ENCODE assay signal across 2 cellular contexts in the genomic region with DNA sequence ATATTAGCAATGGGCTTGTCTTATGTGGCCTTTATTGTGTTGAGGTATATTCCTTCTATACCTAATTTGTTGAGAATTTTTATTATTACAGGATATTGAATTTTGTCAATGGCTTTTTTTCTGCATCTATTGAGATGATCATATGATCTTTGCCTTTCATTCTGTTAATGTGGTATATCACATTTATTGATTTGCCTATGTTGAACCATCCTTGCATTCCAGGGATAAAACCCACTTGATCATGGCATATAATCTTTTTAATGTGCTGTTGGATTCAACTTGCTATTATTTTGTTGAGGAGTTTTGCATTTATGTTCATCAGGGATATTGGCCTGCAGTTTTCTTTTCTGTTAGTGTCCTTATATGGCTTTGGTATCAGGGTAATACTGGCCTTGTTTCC.
A peak's percentile ranks its signal among the peaks of the same experiment; 100 is the strongest.
TF ChIP-seq lines count a peak whose summit lies in the region.

No MANE protein-coding gene starts in this region.

TF ChIP-seq in SK-N-SH, 30 proteins besides CTCF, POLR2A, EP300 and RAD21 (continued from another document):
- TF ChIP-seq, protein P1, sequence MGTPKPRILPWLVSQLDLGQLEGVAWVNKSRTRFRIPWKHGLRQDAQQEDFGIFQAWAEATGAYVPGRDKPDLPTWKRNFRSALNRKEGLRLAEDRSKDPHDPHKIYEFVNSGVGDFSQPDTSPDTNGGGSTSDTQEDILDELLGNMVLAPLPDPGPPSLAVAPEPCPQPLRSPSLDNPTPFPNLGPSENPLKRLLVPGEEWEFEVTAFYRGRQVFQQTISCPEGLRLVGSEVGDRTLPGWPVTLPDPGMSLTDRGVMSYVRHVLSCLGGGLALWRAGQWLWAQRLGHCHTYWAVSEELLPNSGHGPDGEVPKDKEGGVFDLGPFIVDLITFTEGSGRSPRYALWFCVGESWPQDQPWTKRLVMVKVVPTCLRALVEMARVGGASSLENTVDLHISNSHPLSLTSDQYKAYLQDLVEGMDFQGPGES (IDR thresholded peaks at IDR 0.05; ENCODE audit: low read depth, low read length), result no peak
- TF ChIP-seq FOXJ3 (CRISPR knock-in tag; IDR thresholded peaks at IDR 0.05) (no peak), RFX5 (IDR thresholded peaks at IDR 0.05; ENCODE audit: low read length) (no peak), RCOR1 (IDR thresholded peaks at IDR 0.05; ENCODE audit: low read length) (no peak), FOXM1 (IDR thresholded peaks at IDR 0.05; ENCODE audit: low read depth) (no peak), ELF1 (IDR thresholded peaks at IDR 0.05) (no peak), GATA2 (CRISPR knock-in tag; IDR thresholded peaks at IDR 0.05) (no peak)
- TF ChIP-seq, protein P2, sequence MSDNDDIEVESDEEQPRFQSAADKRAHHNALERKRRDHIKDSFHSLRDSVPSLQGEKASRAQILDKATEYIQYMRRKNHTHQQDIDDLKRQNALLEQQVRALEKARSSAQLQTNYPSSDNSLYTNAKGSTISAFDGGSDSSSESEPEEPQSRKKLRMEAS (IDR thresholded peaks at IDR 0.05; ENCODE audit: low read depth), result no peak
- TF ChIP-seq, protein P3, sequence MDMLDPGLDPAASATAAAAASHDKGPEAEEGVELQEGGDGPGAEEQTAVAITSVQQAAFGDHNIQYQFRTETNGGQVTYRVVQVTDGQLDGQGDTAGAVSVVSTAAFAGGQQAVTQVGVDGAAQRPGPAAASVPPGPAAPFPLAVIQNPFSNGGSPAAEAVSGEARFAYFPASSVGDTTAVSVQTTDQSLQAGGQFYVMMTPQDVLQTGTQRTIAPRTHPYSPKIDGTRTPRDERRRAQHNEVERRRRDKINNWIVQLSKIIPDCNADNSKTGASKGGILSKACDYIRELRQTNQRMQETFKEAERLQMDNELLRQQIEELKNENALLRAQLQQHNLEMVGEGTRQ (IDR thresholded peaks at IDR 0.05; ENCODE audit: borderline replicate concordance, low read depth, low read length), result no peak

TF ChIP-seq in HEK293, 187 proteins besides CTCF, POLR2A, EP300 and RAD21 (continued from another document):
- TF ChIP-seq, protein P4, sequence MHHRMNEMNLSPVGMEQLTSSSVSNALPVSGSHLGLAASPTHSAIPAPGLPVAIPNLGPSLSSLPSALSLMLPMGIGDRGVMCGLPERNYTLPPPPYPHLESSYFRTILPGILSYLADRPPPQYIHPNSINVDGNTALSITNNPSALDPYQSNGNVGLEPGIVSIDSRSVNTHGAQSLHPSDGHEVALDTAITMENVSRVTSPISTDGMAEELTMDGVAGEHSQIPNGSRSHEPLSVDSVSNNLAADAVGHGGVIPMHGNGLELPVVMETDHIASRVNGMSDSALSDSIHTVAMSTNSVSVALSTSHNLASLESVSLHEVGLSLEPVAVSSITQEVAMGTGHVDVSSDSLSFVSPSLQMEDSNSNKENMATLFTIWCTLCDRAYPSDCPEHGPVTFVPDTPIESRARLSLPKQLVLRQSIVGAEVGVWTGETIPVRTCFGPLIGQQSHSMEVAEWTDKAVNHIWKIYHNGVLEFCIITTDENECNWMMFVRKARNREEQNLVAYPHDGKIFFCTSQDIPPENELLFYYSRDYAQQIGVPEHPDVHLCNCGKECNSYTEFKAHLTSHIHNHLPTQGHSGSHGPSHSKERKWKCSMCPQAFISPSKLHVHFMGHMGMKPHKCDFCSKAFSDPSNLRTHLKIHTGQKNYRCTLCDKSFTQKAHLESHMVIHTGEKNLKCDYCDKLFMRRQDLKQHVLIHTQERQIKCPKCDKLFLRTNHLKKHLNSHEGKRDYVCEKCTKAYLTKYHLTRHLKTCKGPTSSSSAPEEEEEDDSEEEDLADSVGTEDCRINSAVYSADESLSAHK (tag by site-specific recombination; IDR thresholded peaks at IDR 0.05), result no peak
- no peak for TF ChIP-seq MZF1 (tag by site-specific recombination; IDR thresholded peaks at IDR 0.05; ENCODE audit: borderline replicate concordance)
- TF ChIP-seq OVOL3 (tag by site-specific recombination; IDR thresholded peaks at IDR 0.05), result no peak
- TF ChIP-seq, protein P5, sequence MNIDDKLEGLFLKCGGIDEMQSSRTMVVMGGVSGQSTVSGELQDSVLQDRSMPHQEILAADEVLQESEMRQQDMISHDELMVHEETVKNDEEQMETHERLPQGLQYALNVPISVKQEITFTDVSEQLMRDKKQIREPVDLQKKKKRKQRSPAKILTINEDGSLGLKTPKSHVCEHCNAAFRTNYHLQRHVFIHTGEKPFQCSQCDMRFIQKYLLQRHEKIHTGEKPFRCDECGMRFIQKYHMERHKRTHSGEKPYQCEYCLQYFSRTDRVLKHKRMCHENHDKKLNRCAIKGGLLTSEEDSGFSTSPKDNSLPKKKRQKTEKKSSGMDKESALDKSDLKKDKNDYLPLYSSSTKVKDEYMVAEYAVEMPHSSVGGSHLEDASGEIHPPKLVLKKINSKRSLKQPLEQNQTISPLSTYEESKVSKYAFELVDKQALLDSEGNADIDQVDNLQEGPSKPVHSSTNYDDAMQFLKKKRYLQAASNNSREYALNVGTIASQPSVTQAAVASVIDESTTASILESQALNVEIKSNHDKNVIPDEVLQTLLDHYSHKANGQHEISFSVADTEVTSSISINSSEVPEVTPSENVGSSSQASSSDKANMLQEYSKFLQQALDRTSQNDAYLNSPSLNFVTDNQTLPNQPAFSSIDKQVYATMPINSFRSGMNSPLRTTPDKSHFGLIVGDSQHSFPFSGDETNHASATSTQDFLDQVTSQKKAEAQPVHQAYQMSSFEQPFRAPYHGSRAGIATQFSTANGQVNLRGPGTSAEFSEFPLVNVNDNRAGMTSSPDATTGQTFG (tag by site-specific recombination; IDR thresholded peaks at IDR 0.05; ENCODE audit: borderline replicate concordance), result no peak
- no peak for TF ChIP-seq ZNF266 (tag by site-specific recombination; IDR thresholded peaks at IDR 0.05; ENCODE audit: low read depth)
- 0 out of 2 replicates have a peak, but pooled peaks have one; percentile 32 for TF ChIP-seq ZNF211 (tag by site-specific recombination; IDR thresholded peaks at IDR 0.05; ENCODE audit: low read depth)
